In genomic region chr5:9919306-9920030, GRCh38 we compare ENCODE assay signal across 30 cellular contexts.
"Had no signal": no experiment of that assay in that cellular context is flagged by ENCODE, and none has a peak within 500 bp of the region (broad histone marks: within the 10 kb centered on the region; RNA-seq: fewer than 3 reads in every experiment).

No MANE protein-coding gene starts in this region.

- H3K36me3 ChIP-seq: brain microvascular endothelial cell, esophagus muscularis mucosa, gastrocnemius medialis, left ventricle myocardium inferior, thoracic aorta, uterus had no signal

- H3K27me3 Mint-ChIP-seq: activated CD4-positive, alpha-beta T cell treated with anti-CD3 and anti-CD28 coated beads for 36 hours; activated naive CD8-positive, alpha-beta T cell; naive B cell; stimulated activated naive CD8-positive, alpha-beta T cell treated with anti-CD3 and anti-CD28 coated beads, Interleukin-15, Interleukin-2, amounts not matched to agents 100 ng/mL and 50 ng/mL, for 24 hours; T-cell; type B pancreatic cell had no signal

- ATAC-seq: activated CD4-positive, alpha-beta T cell treated with anti-CD3 and anti-CD28 coated beads for 36 hours; gastrocnemius medialis; mucosa of descending colon; right cardiac atrium; stimulated activated effector memory CD8-positive, alpha-beta T cell treated with anti-CD3 and anti-CD28 coated beads, Interleukin-12 subunit alpha, Interleukin-12 subunit beta, amount 100 ng/mL, for 72 hours; T-cell had no signal

- H3K27me3 ChIP-seq: brain microvascular endothelial cell, esophagus muscularis mucosa, gastrocnemius medialis, uterus had no signal

- H3K27ac ChIP-seq: brain microvascular endothelial cell, esophagus muscularis mucosa, gastrocnemius medialis, left ventricle myocardium inferior, skin epidermis, thoracic aorta, uterus had no signal

- H3K4me1 ChIP-seq: esophagus muscularis mucosa, gastrocnemius medialis, left ventricle myocardium inferior, uterus had no signal

- H3K4me1 Mint-ChIP-seq: activated CD4-positive, alpha-beta T cell treated with anti-CD3 and anti-CD28 coated beads for 36 hours; naive B cell; stimulated activated effector memory CD8-positive, alpha-beta T cell treated with anti-CD3 and anti-CD28 coated beads, Interleukin-12 subunit alpha, Interleukin-12 subunit beta, amount 100 ng/mL, for 72 hours; T-cell had no signal

- H3K9me3 ChIP-seq: thoracic aorta, uterus had no signal

- DNase-seq: activated CD4-positive, alpha-beta T cell treated with anti-CD3 and anti-CD28 coated beads for 36 hours; activated CD4-positive, alpha-beta T cell treated with anti-CD3 and anti-CD28 coated beads, Interleukin-2, amount 50 U/mL, for 48 hours; activated CD4-positive, CD25-positive, alpha-beta regulatory T cell; activated CD8-positive, alpha-beta memory T cell treated with anti-CD3 and anti-CD28 coated beads for 24 hours; activated effector memory CD4-positive, alpha-beta T cell treated with Interleukin-2 at 50 U/mL for 16 hours; activated naive CD4-positive, alpha-beta T cell treated with Interleukin-2 at 50 U/mL for 16 hours; anterior cingulate cortex; brain microvascular endothelial cell; caudate nucleus; dermis blood vessel endothelial cell; effector CD4-positive, alpha-beta T cell; gastrocnemius medialis; glutamatergic neuron; left ventricle myocardium inferior; mucosa of descending colon; naive B cell; nucleus accumbens; right cardiac atrium; stimulated activated CD4-positive, alpha-beta T cell treated with anti-CD3 and anti-CD28 coated beads, Interleukin-4, amount 100 ng/mL, for 24 hours; T-cell; uterus had no signal

- H3K4me3 Mint-ChIP-seq: activated CD4-positive, alpha-beta T cell treated with anti-CD3 and anti-CD28 coated beads for 36 hours; activated naive CD8-positive, alpha-beta T cell; naive B cell; stimulated activated effector memory CD8-positive, alpha-beta T cell treated with anti-CD3 and anti-CD28 coated beads, Interleukin-12 subunit alpha, Interleukin-12 subunit beta, amount 100 ng/mL, for 72 hours; stimulated activated naive CD8-positive, alpha-beta T cell treated with anti-CD3 and anti-CD28 coated beads, Interleukin-15, Interleukin-2, amounts not matched to agents 100 ng/mL and 50 ng/mL, for 24 hours; T-cell; T-helper 2 cell treated with Interferon-gamma antibody and Interleukin-4, amounts not matched to agents 5 μg/mL and 100 μg/mL, for 36 hours; type B pancreatic cell had no signal

- H3K4me3 ChIP-seq: esophagus muscularis mucosa, gastrocnemius medialis, left ventricle myocardium inferior, lung, mucosa of descending colon, skin epidermis, thoracic aorta, uterus had no signal

- H3K27ac Mint-ChIP-seq: activated CD4-positive, alpha-beta T cell treated with anti-CD3 and anti-CD28 coated beads for 36 hours; activated naive CD8-positive, alpha-beta T cell; naive B cell; stimulated activated effector memory CD8-positive, alpha-beta T cell treated with anti-CD3 and anti-CD28 coated beads, Interleukin-12 subunit alpha, Interleukin-12 subunit beta, amount 100 ng/mL, for 72 hours; stimulated activated naive CD8-positive, alpha-beta T cell treated with anti-CD3 and anti-CD28 coated beads, Interleukin-15, Interleukin-2, amounts not matched to agents 100 ng/mL and 50 ng/mL, for 24 hours; T-cell; T-helper 2 cell treated with Interferon-gamma antibody and Interleukin-4, amounts not matched to agents 5 μg/mL and 100 μg/mL, for 36 hours; type B pancreatic cell had no signal

- H3K36me3 Mint-ChIP-seq: activated naive CD8-positive, alpha-beta T cell; stimulated activated effector memory CD8-positive, alpha-beta T cell treated with anti-CD3 and anti-CD28 coated beads, Interleukin-12 subunit alpha, Interleukin-12 subunit beta, amount 100 ng/mL, for 72 hours; T-cell had no signal
